ENCODE assay signal across 2 cellular contexts in the genomic region with DNA sequence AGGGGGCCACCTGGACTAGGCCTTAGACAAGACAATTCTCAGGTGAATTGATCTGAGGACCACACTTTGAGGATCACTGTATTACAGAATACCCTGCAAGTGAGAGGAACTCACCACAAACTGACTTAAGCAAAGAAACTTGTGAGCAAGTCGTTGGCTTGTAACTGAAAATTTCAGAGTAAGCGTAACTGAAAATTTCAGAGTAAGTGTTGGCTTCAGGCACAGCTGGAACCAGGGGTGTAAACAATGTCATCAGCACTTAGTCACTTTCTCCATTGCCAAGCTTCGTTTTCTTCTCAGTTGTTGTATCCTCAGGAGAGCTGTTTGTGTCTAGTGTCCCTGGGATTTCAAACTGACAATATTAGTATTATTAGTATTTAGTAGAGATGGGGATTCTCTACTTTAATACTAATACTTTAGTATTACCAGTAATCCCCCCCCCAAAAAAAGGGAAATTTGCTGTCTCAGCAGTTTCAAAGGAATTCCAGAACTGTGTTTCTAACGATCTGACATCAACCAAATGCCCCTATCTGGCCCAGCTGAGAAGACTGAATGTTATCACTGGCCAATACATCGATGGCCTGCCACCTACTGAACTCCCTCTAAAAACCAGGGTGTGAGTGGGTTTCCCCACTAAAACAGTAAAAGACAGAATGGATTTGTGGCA.
TF ChIP-seq lines count a peak whose summit lies in the region.

No MANE protein-coding gene starts in this region.

TF ChIP-seq in A549, 52 proteins besides CTCF, POLR2A, EP300 and RAD21:
- TF ChIP-seq NR3C1 (IDR thresholded peaks at IDR 0.05) (no peak), EHF (CRISPR knock-in tag; IDR thresholded peaks at IDR 0.05) (no peak), MAFK (IDR thresholded peaks at IDR 0.05; ENCODE audit: partially characterized antibody) (peak; percentile 95)
TF ChIP-seq in A549: peak in this region for 1.

TF ChIP-seq in H1, 55 proteins besides CTCF, POLR2A, EP300 and RAD21:
- TF ChIP-seq JUND (IDR thresholded peaks at IDR 0.05; ENCODE audit: low read length): no peak
- TF ChIP-seq MAFK (IDR thresholded peaks at IDR 0.05; ENCODE audit: low read depth, low read length): peak; percentile 83
